Comparison of ENCODE assay signal across 24 cellular contexts in genomic region chr14:54425068-54425467, GRCh38.
"Had no signal": no experiment of that assay in that cellular context is flagged by ENCODE, and none has a peak within 500 bp of the region (broad histone marks: within the 10 kb centered on the region; RNA-seq: fewer than 3 reads in every experiment).

No MANE protein-coding gene starts in this region.

- H3K4me1 ChIP-seq: SJSA1 had no signal

- H3K4me3 Mint-ChIP-seq: activated CD8-positive, alpha-beta memory T cell treated with anti-CD3 and anti-CD28 coated beads, Interleukin-2, amount 10 ng/mL, durations not matched to agents 7 days and 5 days; activated naive CD4-positive, alpha-beta T cell treated with anti-CD3 and anti-CD28 coated beads, Interleukin-2, amount 50 U/mL, for 24 hours; activated T-helper 1 cell treated with anti-CD3 and anti-CD28 coated beads, Interleukin-12 subunit alpha, Interleukin-12 subunit beta, Interleukin-2, Interleukin-4 antibody, amounts not matched to agents 30 ng/mL and 10 ng/mL and 1 ng/mL, durations not matched to agents 14 hours and 24 hours and 36 hours; T-helper 1 cell treated with Interleukin-12 subunit alpha and Interleukin-12 subunit beta and Interleukin-4 antibody, amounts not matched to agents 30 μg/mL and 1 μg/mL, for 36 hours; WTC11 had no signal

- DNase-seq: activated CD4-positive, alpha-beta T cell treated with anti-CD3 and anti-CD28 coated beads for 48 hours; activated CD4-positive, alpha-beta T cell treated with anti-CD3 and anti-CD28 coated beads, Interleukin-2, amount 50 U/mL, for 4 hours; activated CD4-positive, CD25-positive, alpha-beta regulatory T cell treated with anti-CD3 and anti-CD28 coated beads, Interleukin-2, amount 50 U/mL, for 72 hours; activated CD8-positive, alpha-beta memory T cell treated with anti-CD3 and anti-CD28 coated beads, Interleukin-2, amount 10 ng/mL, durations not matched to agents 7 days and 5 days; activated effector memory CD4-positive, alpha-beta T cell treated with Interleukin-2 at 50 U/mL for 16 hours; activated naive CD4-positive, alpha-beta T cell; brain microvascular endothelial cell; Karpas-422; MM.1S; NCI-H1105; NCI-H1436; NCI-H1694 treated with DMSO at 0.1 percent for 48 hours; NCI-H2171; NCI-H2227 treated with DMSO at 0.1 percent for 48 hours; NCI-H446 treated with DMSO at 0.1 percent for 48 hours; NCI-H524 treated with DMSO at 0.1 percent for 48 hours; PC-3; SHP77 had no signal

- ATAC-seq: activated CD8-positive, alpha-beta memory T cell treated with anti-CD3 and anti-CD28 coated beads, Interleukin-2, amount 10 ng/mL, durations not matched to agents 7 days and 5 days; WTC11 had no signal

- H3K27ac Mint-ChIP-seq: activated CD8-positive, alpha-beta memory T cell treated with anti-CD3 and anti-CD28 coated beads, Interleukin-2, amount 10 ng/mL, durations not matched to agents 7 days and 5 days; activated T-helper 1 cell treated with anti-CD3 and anti-CD28 coated beads, Interleukin-12 subunit alpha, Interleukin-12 subunit beta, Interleukin-2, Interleukin-4 antibody, amounts not matched to agents 30 ng/mL and 10 ng/mL and 1 ng/mL, durations not matched to agents 14 hours and 24 hours and 36 hours; T-helper 1 cell treated with Interleukin-12 subunit alpha and Interleukin-12 subunit beta and Interleukin-4 antibody, amounts not matched to agents 30 μg/mL and 1 μg/mL, for 36 hours; WTC11 had no signal

- H3K4me3 ChIP-seq: cardiac muscle cell, SJSA1 had no signal

- H3K9me3 Mint-ChIP-seq: activated naive CD4-positive, alpha-beta T cell treated with anti-CD3 and anti-CD28 coated beads, Interleukin-2, amount 50 U/mL, for 24 hours; activated T-helper 1 cell treated with anti-CD3 and anti-CD28 coated beads, Interleukin-12 subunit alpha, Interleukin-12 subunit beta, Interleukin-2, Interleukin-4 antibody, amounts not matched to agents 30 ng/mL and 10 ng/mL and 1 ng/mL, durations not matched to agents 14 hours and 24 hours and 36 hours; T-helper 1 cell treated with Interleukin-12 subunit alpha and Interleukin-12 subunit beta and Interleukin-4 antibody, amounts not matched to agents 30 μg/mL and 1 μg/mL, for 36 hours; WTC11 had no signal

- H3K9me3 ChIP-seq: SJSA1 had no signal

- H3K27ac ChIP-seq: brain microvascular endothelial cell, cardiac muscle cell, SJSA1 had no signal

- H3K27me3 ChIP-seq: brain microvascular endothelial cell, cardiac muscle cell, SJSA1 had no signal

- H3K27me3 Mint-ChIP-seq: activated CD8-positive, alpha-beta memory T cell treated with anti-CD3 and anti-CD28 coated beads, Interleukin-2, amount 10 ng/mL, durations not matched to agents 7 days and 5 days; activated naive CD4-positive, alpha-beta T cell treated with anti-CD3 and anti-CD28 coated beads, Interleukin-2, amount 50 U/mL, for 24 hours had no signal
